Comparison of ENCODE assay signal across 9 cellular contexts in genomic region chr13:98476538-98476966, GRCh38.
DNase-seq lines count a peak whose midpoint lies in the region; ATAC-seq and TF ChIP-seq lines count a peak whose summit lies in the region.
"Had no signal": no experiment of that assay in that cellular context is flagged by ENCODE, and none has a peak within 500 bp of the region (broad histone marks: within the 10 kb centered on the region; RNA-seq: fewer than 3 reads in every experiment).

No MANE protein-coding gene starts in this region.

- intact Hi-C loops in left colon (cut with DNase I, micrococcal nuclease), result no loop called here
- intact Hi-C loops in posterior cingulate gyrus (cut with DNase I), result loop anchor here (10.0 kb wide), 1 partner anchor 98 kb away; the partner anchor contains the start of gene STK24

- no peak for TF ChIP-seq CTCF in AG04449 (IDR thresholded peaks at IDR 0.05; ENCODE audit: insufficient read depth, low read length, missing control alignments)

- H3K4me3 ChIP-seq in AG04449 (ENCODE audit: low read depth, low read length), result no peak overlapping the region
- H3K4me3 ChIP-seq: thoracic aorta had no signal

- CTCF ChIA-PET in AG04449 (lab: Yijun Ruan, JAX), result interaction anchor here (1.1 to 3.8 kb wide), 3 partner anchors 10 to 176 kb away, joined by 5 to 16 read pairs (median 6); no protein-coding TSS in a partner anchor

- POLR2A ChIA-PET in AG04449 (lab: Yijun Ruan, JAX), result interaction anchor here (0.8 kb wide), 1 partner anchor 8 kb away, joined by 3 read pairs; no protein-coding TSS in a partner anchor

- ATAC-seq in GM19328 (IDR thresholded peaks at IDR 0.05; ENCODE audit: unreplicated experiment) (peak; percentile 93), HG03439 (IDR thresholded peaks at IDR 0.05; ENCODE audit: unreplicated experiment) (peak; percentile 92), left colon (peak; percentile 25)

- peak; percentile 62 for DNase-seq in AG04449 (ENCODE audit: low read depth, low spot score)
- peak; percentile 47 to 97 (median 78) for DNase-seq in T-helper 2 cell
- DNase-seq in amniotic stem cell (lab: John Stamatoyannopoulos, UW), result peak; percentile 66
- peak; percentile 55 to 68 for DNase-seq in left colon
- peak; percentile 55 for DNase-seq in stimulated activated CD8-positive, alpha-beta memory T cell treated with anti-CD3 and anti-CD28 coated beads, Interleukin-15, amount 100 ng/mL, for 24 hours (ENCODE audit: low read depth)
- no peak for DNase-seq in posterior cingulate gyrus

Comparison
In these comparisons a context has a peak if more than half of its experiments do, and no peak if none do; other contexts are left out.
1. DNase-seq: peak in AG04449 (single experiment), T-helper 2 cell (5 of 5), amniotic stem cell (single experiment), left colon (2 of 2) and stimulated activated CD8-positive, alpha-beta memory T cell treated with anti-CD3 and anti-CD28 coated beads, Interleukin-15, amount 100 ng/mL, for 24 hours (single experiment); none in posterior cingulate gyrus (0 of 10).
2. ATAC-seq: peak in every context shown above with its lines; median percentile 93 in GM19328; 92 in HG03439; 25 in left colon.